In the genomic region with DNA sequence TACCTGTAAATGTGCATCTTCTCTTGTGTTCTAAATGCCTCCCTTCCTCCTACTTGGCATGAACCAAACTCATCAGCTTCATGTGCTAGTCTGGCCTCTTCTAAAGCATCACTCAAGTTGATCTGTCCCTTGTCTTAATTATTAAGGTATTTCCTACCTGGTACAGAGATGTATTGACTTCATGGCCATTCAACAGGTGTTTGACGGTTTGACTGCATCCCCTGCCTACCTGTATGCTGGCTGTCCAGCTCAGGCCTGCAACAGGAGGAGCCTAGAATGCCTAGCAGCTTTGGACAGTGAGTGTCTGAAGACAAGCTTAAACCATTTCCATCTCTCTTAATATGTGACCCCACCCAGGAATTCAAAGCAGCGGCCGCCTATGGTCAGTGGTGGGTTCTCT, we compare ENCODE assay signal across 1 cellular context.
TF ChIP-seq lines count a peak whose summit lies in the region.

No MANE protein-coding gene starts in this region.

TF ChIP-seq in A549, 52 proteins besides CTCF, POLR2A, EP300 and RAD21:
- no peak for TF ChIP-seq CEBPB (IDR thresholded peaks at IDR 0.05)
- TF ChIP-seq SMC3 (IDR thresholded peaks at IDR 0.05), result no peak
- no peak for TF ChIP-seq CBX8 (IDR thresholded peaks at IDR 0.05)
- no peak for TF ChIP-seq CHD4 (IDR thresholded peaks at IDR 0.05; ENCODE audit: borderline replicate concordance)
- no peak for TF ChIP-seq HOXA7 (CRISPR knock-in tag; IDR thresholded peaks at IDR 0.05)
- TF ChIP-seq RNF2 (IDR thresholded peaks at IDR 0.05; ENCODE audit: borderline replicate concordance, low read depth), result no peak
